In genomic region chr12:57046947-57047890, GRCh38 we compare ENCODE assay signal across 9 cellular contexts. TPM values are rescaled to one million over a fixed set of nuclear protein-coding genes. Genes with fewer than 3 reads are reported as not detected.
DNase-seq lines count a peak whose midpoint lies in the region; ATAC-seq lines count a peak whose summit lies in the region.
"Had no signal": no experiment of that assay in that cellular context is flagged by ENCODE, and none has a peak within 500 bp of the region (broad histone marks: within the 10 kb centered on the region; RNA-seq: fewer than 3 reads in every experiment).

No MANE protein-coding gene starts in this region.

- no peaks in the 10 kb centered on the region for H3K9me2 ChIP-seq in GM23248 (ENCODE audit: insufficient read depth)

- ATAC-seq in GM19452 (IDR thresholded peaks at IDR 0.05; ENCODE audit: unreplicated experiment) = peak; percentile 58
- ATAC-seq in activated naive CD8-positive, alpha-beta T cell treated with anti-CD3 and anti-CD28 coated beads, Interleukin-2, amount 50 U/mL, for 24 hours = peak; percentile 93
- ATAC-seq in aorta (ENCODE audit: low FRiP score) = no peak

- H2AFZ ChIP-seq in GM23248 = no peak overlapping the region

- no peaks in the 10 kb centered on the region for H3K36me3 ChIP-seq in aorta (ENCODE audit: control insufficient read depth in 1 of 2, insufficient read depth in 2 of 2, low read length in 1 of 2)
- H3K36me3 ChIP-seq in GM23248 (ENCODE audit: low read depth) = no peaks in the 10 kb centered on the region
- H3K36me3 ChIP-seq: adrenal gland had no signal

- H3K4me3 ChIP-seq in aorta (ENCODE audit: low read length in 2 of 2) (no peak overlapping the region), GM23248 (no peak overlapping the region)
- H3K4me3 ChIP-seq: adrenal gland had no signal

- 71 to 76% methylated on average over 10 of the region's 10 CpGs for WGBS in aorta, 2 donors
- WGBS in GM23248 (ENCODE audit: low coverage in 1 of 2, low lambda C conversion rate in 2 of 2, missing lambda C conversion rate in 2 of 2), 2 experiments = 63 to 64% methylated on average over 8 to 10 of the region's 10 CpGs

- intact Hi-C loops in aorta (cut with DNase I) = no loop called here

- H3K9me3 ChIP-seq in aorta (ENCODE audit: control insufficient read depth, low read length) (no peaks in the 10 kb centered on the region), GM23248 (ENCODE audit: low read depth) (no peaks in the 10 kb centered on the region)
- H3K9me3 ChIP-seq: adrenal gland had no signal

- H3K27me3 ChIP-seq in aorta (ENCODE audit: control insufficient read depth in 1 of 2, insufficient read depth in 2 of 2, low read length in 1 of 2) = no peaks in the 10 kb centered on the region
- peaks cover 10% of the 10 kb centered on the region for H3K27me3 ChIP-seq in GM23248 (replicated peaks; ENCODE audit: insufficient read depth)
- H3K27me3 ChIP-seq: adrenal gland had no signal

- in situ Hi-C loops in GM23248 (cut with MboI) = no loop called here

- H3K4me1 ChIP-seq in aorta (ENCODE audit: control insufficient read depth in 1 of 2, insufficient read depth in 2 of 2, low read length in 2 of 2) (no peaks in the 10 kb centered on the region), GM23248 (ENCODE audit: insufficient read depth) (0 out of 2 replicates have a peak, but pooled peaks cover 7% of the 10 kb centered on the region)
- H3K4me1 ChIP-seq: adrenal gland had no signal

- H3K27ac Mint-ChIP-seq in activated naive CD8-positive, alpha-beta T cell treated with anti-CD3 and anti-CD28 coated beads, Interleukin-2, amount 50 U/mL, for 24 hours = peak overlapping the region; percentile 81

- H3K9ac ChIP-seq in GM23248 = no peak overlapping the region

- no peaks in the 10 kb centered on the region for H3K79me2 ChIP-seq in GM23248 (ENCODE audit: insufficient read depth)

- no peaks in the 10 kb centered on the region for H4K20me1 ChIP-seq in GM23248 (ENCODE audit: insufficient read depth)

- H3K4me2 ChIP-seq in GM23248 (ENCODE audit: unreplicated experiment) = no peak overlapping the region

- peak overlapping the region; percentile 5 for H3K4me3 Mint-ChIP-seq in activated naive CD8-positive, alpha-beta T cell treated with anti-CD3 and anti-CD28 coated beads, Interleukin-2, amount 50 U/mL, for 24 hours

- no peaks in the 10 kb centered on the region for H3F3A ChIP-seq in GM23248 (ENCODE audit: insufficient read depth)

- peak; percentile 58 for DNase-seq in SIG-M5 (lab: John Stamatoyannopoulos, UW)
- peak; percentile 70 for DNase-seq in activated naive CD8-positive, alpha-beta T cell treated with anti-CD3 and anti-CD28 coated beads, Interleukin-2, amount 50 U/mL, for 24 hours
- peak; percentile 5 for DNase-seq in stimulated activated CD8-positive, alpha-beta memory T cell treated with anti-CD3 and anti-CD28 coated beads, Interleukin-12 subunit alpha, Interleukin-12 subunit beta, amount 100 ng/mL, for 4 hours (ENCODE audit: low read depth)
- DNase-seq in aorta = no peak
- no peak for DNase-seq in midbrain (lab: John Stamatoyannopoulos, UW)
- DNase-seq in GM23248 = no peak

- no peaks in the 10 kb centered on the region for H3K27me3 Mint-ChIP-seq in activated naive CD8-positive, alpha-beta T cell treated with anti-CD3 and anti-CD28 coated beads, Interleukin-2, amount 50 U/mL, for 24 hours

- H3K36me3 Mint-ChIP-seq in activated naive CD8-positive, alpha-beta T cell treated with anti-CD3 and anti-CD28 coated beads, Interleukin-2, amount 50 U/mL, for 24 hours (ENCODE audit: low read depth) = no peaks in the 10 kb centered on the region

- no peaks in the 10 kb centered on the region for H3K9me3 Mint-ChIP-seq in activated naive CD8-positive, alpha-beta T cell treated with anti-CD3 and anti-CD28 coated beads, Interleukin-2, amount 50 U/mL, for 24 hours
- H3K9me3 Mint-ChIP-seq: nephron had no signal

- H3K27ac ChIP-seq in aorta (ENCODE audit: low read depth in 1 of 2, low read length in 2 of 2) (no peak overlapping the region), GM23248 (no peak overlapping the region)

- H3K4me1 Mint-ChIP-seq in activated naive CD8-positive, alpha-beta T cell treated with anti-CD3 and anti-CD28 coated beads, Interleukin-2, amount 50 U/mL, for 24 hours = peaks cover 55% of the 10 kb centered on the region

RNA-seq across cellular contexts. Expression of gene MYO1A, which starts 2.7 kb away (rescaled TPM):
- 1 to 10 TPM in 1 of 2 donors, under 1 TPM in 1; 0.58 to 1.4 TPM for total RNA-seq in aorta
- polyA plus RNA-seq in aorta (10 to 100 TPM in 1 of 2 donors, under 1 TPM in 1; 0.05 to 77.4 TPM), GM23248 (2016; fragmentation: Nextera tagmentation; extraction: Ambion mirVana) (not detected in 2 replicates)
- not detected in 2 replicates for total RNA-seq in GM23248 (2014; rRNA removed; shearing (Covaris generic))

RNA-seq across cellular contexts. Expression of gene TAC3, which starts 30.9 kb away (rescaled TPM):
- total RNA-seq in aorta = not detected
- under 1 TPM in 1 of 2 donors, not detected in 1; 0.88 TPM for polyA plus RNA-seq in aorta
- total RNA-seq in GM23248 (2014; rRNA removed; shearing (Covaris generic)) = not detected in 2 replicates
- not detected in 2 replicates for polyA plus RNA-seq in GM23248 (2016; fragmentation: Nextera tagmentation; extraction: Ambion mirVana)

RNA-seq across cellular contexts. Expression of gene NEMP1, which starts 31.4 kb away (rescaled TPM):
- 1 to 10 TPM; 7.6 to 10.0 TPM for total RNA-seq in aorta
- 1 to 10 TPM in 1 of 2 donors, under 1 TPM in 1; 0.75 to 5.8 TPM for polyA plus RNA-seq in aorta
- 6.4 and 7.6 TPM in 2 replicates for total RNA-seq in GM23248 (2014; rRNA removed; shearing (Covaris generic))
- 5.9 and 6.6 TPM in 2 replicates for polyA plus RNA-seq in GM23248 (2016; fragmentation: Nextera tagmentation; extraction: Ambion mirVana)

RNA-seq across cellular contexts. Expression of gene ZBTB39, which starts 40.9 kb away (rescaled TPM):
- 1 to 10 TPM; 6.5 to 6.8 TPM for total RNA-seq in aorta
- polyA plus RNA-seq in aorta = 1 to 10 TPM; 1.5 to 2.1 TPM
- 2.9 and 3.9 TPM in 2 replicates for total RNA-seq in GM23248 (2014; rRNA removed; shearing (Covaris generic))
- polyA plus RNA-seq in GM23248 (2016; fragmentation: Nextera tagmentation; extraction: Ambion mirVana) = 1.5 TPM in 2 replicates

RNA-seq across cellular contexts. Expression of gene NAB2, which starts 41.7 kb away (rescaled TPM):
- 10 to 100 TPM; 31.6 to 48.4 TPM for total RNA-seq in aorta
- polyA plus RNA-seq in aorta = 10 to 100 TPM; 19.8 to 32.2 TPM
- total RNA-seq in GM23248 (2014; rRNA removed; shearing (Covaris generic)) = 88.7 and 107 TPM in 2 replicates
- polyA plus RNA-seq in GM23248 (2016; fragmentation: Nextera tagmentation; extraction: Ambion mirVana) = 21.6 and 22.8 TPM in 2 replicates

Comparison
In these comparisons a context has a peak if more than half of its experiments do, and no peak if none do; other contexts are left out.
1. DNase-seq: peak in SIG-M5 (single experiment), activated naive CD8-positive, alpha-beta T cell treated with anti-CD3 and anti-CD28 coated beads, Interleukin-2, amount 50 U/mL, for 24 hours (single experiment) and stimulated activated CD8-positive, alpha-beta memory T cell treated with anti-CD3 and anti-CD28 coated beads, Interleukin-12 subunit alpha, Interleukin-12 subunit beta, amount 100 ng/mL, for 4 hours (single experiment); none in aorta (0 of 2), midbrain (single experiment) and GM23248 (single experiment).